ENCODE assay signal across 36 cellular contexts in the genomic region with DNA sequence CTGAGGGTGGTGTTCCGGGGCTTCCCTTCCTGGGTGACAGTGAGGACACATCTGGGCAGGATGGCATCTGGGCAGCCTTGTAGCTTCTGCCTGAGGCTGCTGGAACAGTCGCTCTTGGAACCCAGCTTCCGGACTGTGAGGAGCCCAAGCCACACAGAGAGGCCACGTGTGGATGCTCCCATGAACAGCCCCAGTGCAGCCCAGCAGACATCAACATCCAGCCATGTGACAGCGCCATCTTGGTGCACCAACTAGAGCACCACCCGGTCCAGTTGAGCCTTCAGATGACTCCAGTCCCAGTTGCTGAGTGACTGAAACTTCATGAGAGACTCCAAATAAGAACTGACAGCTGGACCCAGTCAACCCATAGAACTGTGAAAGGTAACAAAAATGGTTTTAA.
"Had no signal": no experiment of that assay in that cellular context is flagged by ENCODE, and none has a peak within 500 bp of the region (broad histone marks: within the 10 kb centered on the region; RNA-seq: fewer than 3 reads in every experiment).

No MANE protein-coding gene starts in this region.

- ATAC-seq: activated CD4-positive, CD25-positive, alpha-beta regulatory T cell treated with anti-CD3 and anti-CD28 coated beads, Interleukin-2, amount 50 U/mL, for 24 hours; activated CD8-positive, alpha-beta T cell treated with anti-CD3 and anti-CD28 coated beads for 36 hours; activated naive CD4-positive, alpha-beta T cell treated with anti-CD3 and anti-CD28 coated beads, Interleukin-2, amount 50 U/mL, for 72 hours; effector memory CD8-positive, alpha-beta T cell; gastroesophageal sphincter; heart right ventricle; T-helper 17 cell had no signal

- H3K27ac Mint-ChIP-seq: activated B cell treated with CpG ODN at 0.5 μM for 24 hours; activated CD8-positive, alpha-beta T cell treated with anti-CD3 and anti-CD28 coated beads for 36 hours; activated naive CD4-positive, alpha-beta T cell treated with anti-CD3 and anti-CD28 coated beads, Interleukin-2, amount 10 ng/mL, durations not matched to agents 7 days and 5 days; activated naive CD4-positive, alpha-beta T cell treated with anti-CD3 and anti-CD28 coated beads, Interleukin-2, amount 50 U/mL, for 72 hours; activated naive CD8-positive, alpha-beta T cell treated with anti-CD3 and anti-CD28 coated beads, Interleukin-2, amount 10 ng/mL, durations not matched to agents 7 days and 5 days; activated T-helper 1 cell treated with anti-CD3 and anti-CD28 coated beads, Interleukin-12 subunit alpha, Interleukin-12 subunit beta, Interleukin-2, Interleukin-4 antibody, amounts not matched to agents 30 ng/mL and 10 ng/mL and 1 ng/mL, durations not matched to agents 14 hours and 24 hours and 36 hours; activated T-helper 2 cell treated with anti-CD3 and anti-CD28 coated beads, Interferon-gamma antibody, Interleukin-2, Interleukin-4, amounts not matched to agents 10 μg/mL and 5 μg/mL and 100 μg/mL, durations not matched to agents 14 hours and 24 hours and 36 hours; brain; effector memory CD8-positive, alpha-beta T cell; T-helper 17 cell; T-helper 2 cell treated with Interferon-gamma antibody and Interleukin-4, amounts not matched to agents 5 μg/mL and 100 μg/mL, for 36 hours had no signal

- H3K9me3 ChIP-seq: ascending aorta, breast epithelium, esophagus squamous epithelium, gastroesophageal sphincter, heart right ventricle had no signal

- H3K27me3 Mint-ChIP-seq: activated B cell treated with CpG ODN at 0.5 μM for 24 hours; activated CD8-positive, alpha-beta T cell treated with anti-CD3 and anti-CD28 coated beads for 36 hours; effector memory CD8-positive, alpha-beta T cell; T-helper 17 cell had no signal

- H3K4me3 Mint-ChIP-seq: activated B cell treated with CpG ODN at 0.5 μM for 24 hours; activated CD8-positive, alpha-beta T cell treated with anti-CD3 and anti-CD28 coated beads for 36 hours; activated naive CD4-positive, alpha-beta T cell treated with anti-CD3 and anti-CD28 coated beads, Interleukin-2, amount 10 ng/mL, durations not matched to agents 7 days and 5 days; activated naive CD8-positive, alpha-beta T cell treated with anti-CD3 and anti-CD28 coated beads, Interleukin-2, amount 10 ng/mL, durations not matched to agents 7 days and 5 days; activated T-helper 1 cell treated with anti-CD3 and anti-CD28 coated beads, Interleukin-12 subunit alpha, Interleukin-12 subunit beta, Interleukin-2, Interleukin-4 antibody, amounts not matched to agents 30 ng/mL and 10 ng/mL and 1 ng/mL, durations not matched to agents 14 hours and 24 hours and 36 hours; brain; effector memory CD8-positive, alpha-beta T cell; T-helper 17 cell; T-helper 2 cell treated with Interferon-gamma antibody and Interleukin-4, amounts not matched to agents 5 μg/mL and 100 μg/mL, for 36 hours had no signal

- H3K36me3 ChIP-seq: ascending aorta, breast epithelium, cardiac muscle cell, esophagus squamous epithelium, gastroesophageal sphincter, heart right ventricle, WERI-Rb-1 had no signal

- H3K4me1 Mint-ChIP-seq: activated B cell treated with CpG ODN at 0.5 μM for 24 hours; activated naive CD4-positive, alpha-beta T cell treated with anti-CD3 and anti-CD28 coated beads, Interleukin-2, amount 10 ng/mL, durations not matched to agents 7 days and 5 days; activated naive CD8-positive, alpha-beta T cell treated with anti-CD3 and anti-CD28 coated beads, Interleukin-2, amount 10 ng/mL, durations not matched to agents 7 days and 5 days; brain; T-helper 17 cell had no signal

- H3K27me3 ChIP-seq: ascending aorta, breast epithelium, cardiac muscle cell, esophagus squamous epithelium, gastroesophageal sphincter, heart right ventricle had no signal

- H3K4me1 ChIP-seq: ascending aorta, breast epithelium, esophagus squamous epithelium, gastroesophageal sphincter, heart right ventricle had no signal

- H3K4me3 ChIP-seq: ascending aorta, breast epithelium, cardiac muscle cell, esophagus squamous epithelium, gastroesophageal sphincter, heart right ventricle had no signal

- H3K36me3 Mint-ChIP-seq: activated naive CD4-positive, alpha-beta T cell treated with anti-CD3 and anti-CD28 coated beads, Interleukin-2, amount 10 ng/mL, durations not matched to agents 7 days and 5 days; activated naive CD4-positive, alpha-beta T cell treated with anti-CD3 and anti-CD28 coated beads, Interleukin-2, amount 50 U/mL, for 72 hours; activated naive CD8-positive, alpha-beta T cell treated with anti-CD3 and anti-CD28 coated beads, Interleukin-2, amount 10 ng/mL, durations not matched to agents 7 days and 5 days; brain had no signal

- DNase-seq: activated B cell treated with CpG ODN at 0.5 μM for 24 hours; activated CD4-positive, alpha-beta T cell treated with anti-CD3 and anti-CD28 coated beads for 48 hours; activated CD4-positive, alpha-beta T cell treated with anti-CD3 and anti-CD28 coated beads, Interleukin-2, amount 50 U/mL, for 1 hour; activated CD4-positive, alpha-beta T cell treated with anti-CD3 and anti-CD28 coated beads, Interleukin-2, amount 50 U/mL, for 48 hours; activated CD8-positive, alpha-beta memory T cell treated with anti-CD3 and anti-CD28 coated beads for 24 hours; activated CD8-positive, alpha-beta T cell treated with anti-CD3 and anti-CD28 coated beads for 36 hours; activated effector memory CD4-positive, alpha-beta T cell treated with anti-CD3 and anti-CD28 coated beads, Interleukin-2, amount 50 U/mL, for 16 hours; activated naive CD4-positive, alpha-beta T cell treated with anti-CD3 and anti-CD28 coated beads, Interleukin-2, amount 10 ng/mL, durations not matched to agents 7 days and 5 days; activated naive CD8-positive, alpha-beta T cell treated with anti-CD3 and anti-CD28 coated beads, Interleukin-2, amount 10 ng/mL, durations not matched to agents 7 days and 5 days; activated T-cell treated with anti-CD3 and anti-CD28 coated beads, Interleukin-2, amount 50 U/mL, for 48 hours; central memory CD4-positive, alpha-beta T cell; cerebellar nuclear complex; cortex of kidney; dermis blood vessel endothelial cell; effector CD4-positive, alpha-beta T cell; effector memory CD8-positive, alpha-beta T cell; esophagus squamous epithelium; foreskin melanocyte; heart right ventricle; T-helper 1 cell; T-helper 17 cell; T1000; WERI-Rb-1 had no signal

- H3K27ac ChIP-seq: ascending aorta, breast epithelium, cardiac muscle cell, epithelial cell of prostate, esophagus squamous epithelium, gastroesophageal sphincter, heart right ventricle, WERI-Rb-1 had no signal

- FAIRE-seq: endometrium, endothelial cell of umbilical vein had no signal

- H3K9me3 Mint-ChIP-seq: activated B cell treated with CpG ODN at 0.5 μM for 24 hours; activated CD8-positive, alpha-beta T cell treated with anti-CD3 and anti-CD28 coated beads for 36 hours; activated naive CD4-positive, alpha-beta T cell treated with anti-CD3 and anti-CD28 coated beads, Interleukin-2, amount 10 ng/mL, durations not matched to agents 7 days and 5 days; activated naive CD4-positive, alpha-beta T cell treated with anti-CD3 and anti-CD28 coated beads, Interleukin-2, amount 50 U/mL, for 72 hours; activated naive CD8-positive, alpha-beta T cell treated with anti-CD3 and anti-CD28 coated beads, Interleukin-2, amount 10 ng/mL, durations not matched to agents 7 days and 5 days; activated T-helper 1 cell treated with anti-CD3 and anti-CD28 coated beads, Interleukin-12 subunit alpha, Interleukin-12 subunit beta, Interleukin-2, Interleukin-4 antibody, amounts not matched to agents 30 ng/mL and 10 ng/mL and 1 ng/mL, durations not matched to agents 14 hours and 24 hours and 36 hours; activated T-helper 2 cell treated with anti-CD3 and anti-CD28 coated beads, Interferon-gamma antibody, Interleukin-2, Interleukin-4, amounts not matched to agents 10 μg/mL and 5 μg/mL and 100 μg/mL, durations not matched to agents 14 hours and 24 hours and 36 hours; brain; effector memory CD8-positive, alpha-beta T cell; T-helper 2 cell treated with Interferon-gamma antibody and Interleukin-4, amounts not matched to agents 5 μg/mL and 100 μg/mL, for 36 hours had no signal
